Comparison of ENCODE assay signal across 18 cellular contexts in the genomic region with DNA sequence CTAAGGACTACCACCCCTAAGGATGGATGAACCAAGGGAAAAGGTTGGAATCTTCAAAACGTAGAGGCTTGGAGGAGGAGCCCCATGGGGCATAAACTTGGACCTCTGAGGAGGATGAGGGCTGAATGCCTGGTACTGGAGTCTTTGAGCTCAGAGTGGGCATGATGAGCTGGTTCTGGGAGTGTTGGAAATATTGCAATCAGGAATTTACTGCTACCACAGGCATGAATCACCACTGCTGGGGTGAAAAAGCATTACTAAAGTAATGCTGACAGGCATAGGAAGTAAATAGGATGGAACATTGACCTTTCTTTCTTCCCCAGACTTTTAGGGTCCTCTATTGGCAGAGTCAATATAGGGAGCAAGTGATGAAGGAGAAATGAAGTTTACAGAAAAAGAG.
DNase-seq lines count a peak whose midpoint lies in the region; ATAC-seq lines count a peak whose summit lies in the region.
"Had no signal": no experiment of that assay in that cellular context is flagged by ENCODE, and none has a peak within 500 bp of the region (broad histone marks: within the 10 kb centered on the region; RNA-seq: fewer than 3 reads in every experiment).

No MANE protein-coding gene starts in this region.

- ATAC-seq in stimulated activated naive B cell treated with anti-CD40 and anti-IgM and Interleukin-4, amounts not matched to agents 10 μg/mL and 1 μg/mL and 100 μg/mL, for 72 hours (replicated peaks): no peak
- ATAC-seq in GM21737 (IDR thresholded peaks at IDR 0.05; ENCODE audit: unreplicated experiment): no peak

- H3K27ac Mint-ChIP-seq in stimulated activated naive B cell treated with anti-CD40 and anti-IgM and Interleukin-4, amounts not matched to agents 10 μg/mL and 1 μg/mL and 100 μg/mL, for 72 hours: peak overlapping the region; percentile 5
- H3K27ac Mint-ChIP-seq: activated B cell treated with CpG ODN at 0.5 μM for 24 hours; CD4-positive, alpha-beta T cell; endodermal cell had no signal

- H3K27me3 Mint-ChIP-seq in stimulated activated naive B cell treated with anti-CD40 and anti-IgM and Interleukin-4, amounts not matched to agents 10 μg/mL and 1 μg/mL and 100 μg/mL, for 72 hours: peaks cover 0 to 4% of the 10 kb centered on the region in 2 donors
- H3K27me3 Mint-ChIP-seq: activated B cell treated with CpG ODN at 0.5 μM for 24 hours; CD4-positive, alpha-beta T cell had no signal

- H3K4me1 Mint-ChIP-seq in stimulated activated naive B cell treated with anti-CD40 and anti-IgM and Interleukin-4, amounts not matched to agents 10 μg/mL and 1 μg/mL and 100 μg/mL, for 72 hours: peaks cover 12 to 23% of the 10 kb centered on the region in 2 donors

- H3K9me3 Mint-ChIP-seq in stimulated activated naive B cell treated with anti-CD40 and anti-IgM and Interleukin-4, amounts not matched to agents 10 μg/mL and 1 μg/mL and 100 μg/mL, for 72 hours: peaks cover 0 to under 1% of the 10 kb centered on the region in 2 donors
- H3K9me3 Mint-ChIP-seq: activated B cell treated with CpG ODN at 0.5 μM for 24 hours; CD4-positive, alpha-beta T cell had no signal

- H3K36me3 Mint-ChIP-seq in stimulated activated naive B cell treated with anti-CD40 and anti-IgM and Interleukin-4, amounts not matched to agents 10 μg/mL and 1 μg/mL and 100 μg/mL, for 72 hours: no peaks in the 10 kb centered on the region

- peak; percentile 26 for DNase-seq in HPDE6-E6E7 (ENCODE audit: extremely low spot score)
- peak; percentile 17 for DNase-seq in T1000 (lab: John Stamatoyannopoulos, UW)
- DNase-seq in glomerular visceral epithelial cell (ENCODE audit: extremely low spot score): peak; percentile 46
- DNase-seq in stimulated activated naive B cell treated with anti-CD40 and anti-IgM and Interleukin-4, amounts not matched to agents 10 μg/mL and 1 μg/mL and 100 μg/mL, for 72 hours: no peak
- DNase-seq in effector CD4-positive, alpha-beta T cell: no peak
- no peak for DNase-seq in NCI-H2107 treated with DMSO at 0.1 percent for 48 hours (lab: John Stamatoyannopoulos, UW; ENCODE audit: unreplicated experiment)
- DNase-seq: activated B cell treated with CpG ODN at 0.5 μM for 24 hours; activated naive CD4-positive, alpha-beta T cell treated with Interleukin-2 at 50 U/mL for 16 hours; caudate nucleus; CD4-positive, alpha-beta T cell; endodermal cell; GF-D8; glutamatergic neuron; NCI-H1105 treated with DMSO at 0.1 percent for 48 hours; NCI-H2227 treated with DMSO at 0.1 percent for 48 hours; stimulated activated CD4-positive, alpha-beta T cell treated with anti-CD3 and anti-CD28 coated beads, Interleukin-2, amount 100 ng/mL, for 24 hours; thyroid gland had no signal

- no peak overlapping the region for H3K4me3 Mint-ChIP-seq in stimulated activated naive B cell treated with anti-CD40 and anti-IgM and Interleukin-4, amounts not matched to agents 10 μg/mL and 1 μg/mL and 100 μg/mL, for 72 hours
- H3K4me3 Mint-ChIP-seq: activated B cell treated with CpG ODN at 0.5 μM for 24 hours; CD4-positive, alpha-beta T cell; endodermal cell had no signal

Comparison
In these comparisons a context has a peak if more than half of its experiments do, and no peak if none do; other contexts are left out.
1. DNase-seq: peak in HPDE6-E6E7 (single experiment), T1000 (single experiment) and glomerular visceral epithelial cell (single experiment); none in stimulated activated naive B cell treated with anti-CD40 and anti-IgM and Interleukin-4, amounts not matched to agents 10 μg/mL and 1 μg/mL and 100 μg/mL, for 72 hours (single experiment), effector CD4-positive, alpha-beta T cell (single experiment) and NCI-H2107 treated with DMSO at 0.1 percent for 48 hours (single experiment).